1 cellular context compared by ENCODE assay signal in genomic region chr6:3913077-3913957, GRCh38.
TF ChIP-seq lines count a peak whose summit lies in the region.

No MANE protein-coding gene starts in this region.

TF ChIP-seq in HepG2, 621 proteins besides CTCF, POLR2A, EP300 and RAD21 (continued from another document and continues in another):
- TF ChIP-seq ZNF652 (CRISPR knock-in tag; IDR thresholded peaks at IDR 0.05; ENCODE audit: borderline replicate concordance, low read depth), result peak; percentile 89
- no peak for TF ChIP-seq ZNF143 (CRISPR knock-in tag; IDR thresholded peaks at IDR 0.05)
- peak; percentile 66 for TF ChIP-seq FOXA1 (IDR thresholded peaks at IDR 0.05)
- peak; percentile 74 for TF ChIP-seq FOXA1 (CRISPR knock-in tag; IDR thresholded peaks at IDR 0.05)
- peak; percentile 50; the same call in 1 of the 2 replicates for TF ChIP-seq ATF7-NPFF (CRISPR knock-in tag; IDR thresholded peaks at IDR 0.05; ENCODE audit: low read depth)
- 0 out of 2 replicates have a peak, but pooled peaks have one; percentile 26 for TF ChIP-seq MED13 (CRISPR knock-in tag; IDR thresholded peaks at IDR 0.05)
- TF ChIP-seq DMAP1 (CRISPR knock-in tag; IDR thresholded peaks at IDR 0.05), result peak; percentile 33; the same call in 1 of the 2 replicates
- TF ChIP-seq ZBTB38 (CRISPR knock-in tag; IDR thresholded peaks at IDR 0.05), result no peak
- TF ChIP-seq PREB (CRISPR knock-in tag; IDR thresholded peaks at IDR 0.05), result no peak
- no peak for TF ChIP-seq CBX5 (CRISPR knock-in tag; IDR thresholded peaks at IDR 0.05; ENCODE audit: borderline replicate concordance)
- TF ChIP-seq HMGXB4 (CRISPR knock-in tag; IDR thresholded peaks at IDR 0.05; ENCODE audit: borderline replicate concordance in 1 of 2, low read depth in 1 of 2), result peak in 1 of 2 experiments; percentile 39; a peak in 3 of 4 replicates
- TF ChIP-seq ZNF503 (CRISPR knock-in tag; IDR thresholded peaks at IDR 0.05), result peak; percentile 86
- TF ChIP-seq SOX5 (CRISPR knock-in tag; IDR thresholded peaks at IDR 0.05; ENCODE audit: borderline replicate concordance), result peak; percentile 100
- TF ChIP-seq ZNF790 (CRISPR knock-in tag; IDR thresholded peaks at IDR 0.05; ENCODE audit: borderline replicate concordance), result no peak
- TF ChIP-seq ZNF234 (CRISPR knock-in tag; conservative IDR thresholded peaks at IDR 0.05), result no peak
- no peak for TF ChIP-seq ZIK1 (CRISPR knock-in tag; IDR thresholded peaks at IDR 0.05; ENCODE audit: borderline replicate concordance, low read depth)
- TF ChIP-seq, protein P1, sequence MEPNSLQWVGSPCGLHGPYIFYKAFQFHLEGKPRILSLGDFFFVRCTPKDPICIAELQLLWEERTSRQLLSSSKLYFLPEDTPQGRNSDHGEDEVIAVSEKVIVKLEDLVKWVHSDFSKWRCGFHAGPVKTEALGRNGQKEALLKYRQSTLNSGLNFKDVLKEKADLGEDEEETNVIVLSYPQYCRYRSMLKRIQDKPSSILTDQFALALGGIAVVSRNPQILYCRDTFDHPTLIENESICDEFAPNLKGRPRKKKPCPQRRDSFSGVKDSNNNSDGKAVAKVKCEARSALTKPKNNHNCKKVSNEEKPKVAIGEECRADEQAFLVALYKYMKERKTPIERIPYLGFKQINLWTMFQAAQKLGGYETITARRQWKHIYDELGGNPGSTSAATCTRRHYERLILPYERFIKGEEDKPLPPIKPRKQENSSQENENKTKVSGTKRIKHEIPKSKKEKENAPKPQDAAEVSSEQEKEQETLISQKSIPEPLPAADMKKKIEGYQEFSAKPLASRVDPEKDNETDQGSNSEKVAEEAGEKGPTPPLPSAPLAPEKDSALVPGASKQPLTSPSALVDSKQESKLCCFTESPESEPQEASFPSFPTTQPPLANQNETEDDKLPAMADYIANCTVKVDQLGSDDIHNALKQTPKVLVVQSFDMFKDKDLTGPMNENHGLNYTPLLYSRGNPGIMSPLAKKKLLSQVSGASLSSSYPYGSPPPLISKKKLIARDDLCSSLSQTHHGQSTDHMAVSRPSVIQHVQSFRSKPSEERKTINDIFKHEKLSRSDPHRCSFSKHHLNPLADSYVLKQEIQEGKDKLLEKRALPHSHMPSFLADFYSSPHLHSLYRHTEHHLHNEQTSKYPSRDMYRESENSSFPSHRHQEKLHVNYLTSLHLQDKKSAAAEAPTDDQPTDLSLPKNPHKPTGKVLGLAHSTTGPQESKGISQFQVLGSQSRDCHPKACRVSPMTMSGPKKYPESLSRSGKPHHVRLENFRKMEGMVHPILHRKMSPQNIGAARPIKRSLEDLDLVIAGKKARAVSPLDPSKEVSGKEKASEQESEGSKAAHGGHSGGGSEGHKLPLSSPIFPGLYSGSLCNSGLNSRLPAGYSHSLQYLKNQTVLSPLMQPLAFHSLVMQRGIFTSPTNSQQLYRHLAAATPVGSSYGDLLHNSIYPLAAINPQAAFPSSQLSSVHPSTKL (CRISPR knock-in tag; IDR thresholded peaks at IDR 0.05), result peak; percentile 98
- TF ChIP-seq RCOR2 (CRISPR knock-in tag; IDR thresholded peaks at IDR 0.05), result peak; percentile 88
- TF ChIP-seq YEATS4 (CRISPR knock-in tag; IDR thresholded peaks at IDR 0.05; ENCODE audit: borderline replicate concordance), result no peak
- TF ChIP-seq MED8 (CRISPR knock-in tag; IDR thresholded peaks at IDR 0.05; ENCODE audit: insufficient replicate concordance), result no peak
- TF ChIP-seq ZNF549 (CRISPR knock-in tag; IDR thresholded peaks at IDR 0.05), result no peak
- no peak for TF ChIP-seq MTF1 (CRISPR knock-in tag; IDR thresholded peaks at IDR 0.05)
- TF ChIP-seq SIX1 (CRISPR knock-in tag; IDR thresholded peaks at IDR 0.05; ENCODE audit: borderline replicate concordance), result peak; percentile 77; the same call in 1 of the 2 replicates
- no peak for TF ChIP-seq PAX8 (CRISPR knock-in tag; IDR thresholded peaks at IDR 0.05; ENCODE audit: borderline replicate concordance)
- 0 out of 2 replicates have a peak, but pooled peaks have one; percentile 49 for TF ChIP-seq HOXA5 (CRISPR knock-in tag; IDR thresholded peaks at IDR 0.05)
- TF ChIP-seq ZNF878 (CRISPR knock-in tag; IDR thresholded peaks at IDR 0.05), result no peak
- no peak for TF ChIP-seq DR1 (CRISPR knock-in tag; IDR thresholded peaks at IDR 0.05)
- TF ChIP-seq REXO4 (CRISPR knock-in tag; IDR thresholded peaks at IDR 0.05; ENCODE audit: borderline replicate concordance), result no peak
- peak; percentile 60 for TF ChIP-seq CEBPG (CRISPR knock-in tag; IDR thresholded peaks at IDR 0.05)
- no peak for TF ChIP-seq MLLT10 (CRISPR knock-in tag; IDR thresholded peaks at IDR 0.05)
- peak; percentile 85 for TF ChIP-seq HOMEZ (CRISPR knock-in tag; IDR thresholded peaks at IDR 0.05; ENCODE audit: low read depth)
- peak; percentile 81; the same call in 1 of the 2 replicates for TF ChIP-seq ZBTB37 (CRISPR knock-in tag; IDR thresholded peaks at IDR 0.05)
- peak; percentile 93 for TF ChIP-seq BHLHE40 (IDR thresholded peaks at IDR 0.05; ENCODE audit: low read length)
- TF ChIP-seq, protein P2, sequence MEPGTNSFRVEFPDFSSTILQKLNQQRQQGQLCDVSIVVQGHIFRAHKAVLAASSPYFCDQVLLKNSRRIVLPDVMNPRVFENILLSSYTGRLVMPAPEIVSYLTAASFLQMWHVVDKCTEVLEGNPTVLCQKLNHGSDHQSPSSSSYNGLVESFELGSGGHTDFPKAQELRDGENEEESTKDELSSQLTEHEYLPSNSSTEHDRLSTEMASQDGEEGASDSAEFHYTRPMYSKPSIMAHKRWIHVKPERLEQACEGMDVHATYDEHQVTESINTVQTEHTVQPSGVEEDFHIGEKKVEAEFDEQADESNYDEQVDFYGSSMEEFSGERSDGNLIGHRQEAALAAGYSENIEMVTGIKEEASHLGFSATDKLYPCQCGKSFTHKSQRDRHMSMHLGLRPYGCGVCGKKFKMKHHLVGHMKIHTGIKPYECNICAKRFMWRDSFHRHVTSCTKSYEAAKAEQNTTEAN (CRISPR knock-in tag; conservative IDR thresholded peaks at IDR 0.05), result peak; percentile 61
- 0 out of 2 replicates have a peak, but pooled peaks have one; percentile 16 for TF ChIP-seq TAF1 (CRISPR knock-in tag; IDR thresholded peaks at IDR 0.05)
- TF ChIP-seq ZNF136 (CRISPR knock-in tag; IDR thresholded peaks at IDR 0.05; ENCODE audit: low read depth), result peak; percentile 56; the same call in 1 of the 2 replicates
- no peak; the same call in 1 of the 2 replicates for TF ChIP-seq NR2C2 (CRISPR knock-in tag; IDR thresholded peaks at IDR 0.05; ENCODE audit: borderline replicate concordance)
- TF ChIP-seq, protein P3, sequence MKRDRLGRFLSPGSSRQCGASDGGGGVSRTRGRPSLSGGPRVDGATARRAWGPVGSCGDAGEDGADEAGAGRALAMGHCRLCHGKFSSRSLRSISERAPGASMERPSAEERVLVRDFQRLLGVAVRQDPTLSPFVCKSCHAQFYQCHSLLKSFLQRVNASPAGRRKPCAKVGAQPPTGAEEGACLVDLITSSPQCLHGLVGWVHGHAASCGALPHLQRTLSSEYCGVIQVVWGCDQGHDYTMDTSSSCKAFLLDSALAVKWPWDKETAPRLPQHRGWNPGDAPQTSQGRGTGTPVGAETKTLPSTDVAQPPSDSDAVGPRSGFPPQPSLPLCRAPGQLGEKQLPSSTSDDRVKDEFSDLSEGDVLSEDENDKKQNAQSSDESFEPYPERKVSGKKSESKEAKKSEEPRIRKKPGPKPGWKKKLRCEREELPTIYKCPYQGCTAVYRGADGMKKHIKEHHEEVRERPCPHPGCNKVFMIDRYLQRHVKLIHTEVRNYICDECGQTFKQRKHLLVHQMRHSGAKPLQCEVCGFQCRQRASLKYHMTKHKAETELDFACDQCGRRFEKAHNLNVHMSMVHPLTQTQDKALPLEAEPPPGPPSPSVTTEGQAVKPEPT (CRISPR knock-in tag; IDR thresholded peaks at IDR 0.05; ENCODE audit: low read depth), result no peak
- peak in 1 of 2 experiments; percentile 19; a peak in 1 of 4 replicates for TF ChIP-seq REST (IDR thresholded peaks at IDR 0.05; ENCODE audit: borderline replicate concordance in 1 of 2, low read depth in 1 of 2, low read length in 2 of 2)
